ENCODE assay signal across 8 cellular contexts in genomic region chr3:127822166-127822835, GRCh38. TPM values are rescaled to one million over a fixed set of nuclear protein-coding genes. Genes with fewer than 3 reads are reported as not detected.
DNase-seq lines count a peak whose midpoint lies in the region; ATAC-seq and TF ChIP-seq lines count a peak whose summit lies in the region.

TSS of gene MGLL (minus strand) at chr3:127822515. CDS start at chr3:127822318, 197 bp downstream.

- TF ChIP-seq RAD21 in IMR-90 (IDR thresholded peaks at IDR 0.05; ENCODE audit: low read length): peak; percentile 11; the same call in 1 of the 2 replicates

- peaks cover 7% of the 10 kb centered on the region for H3K9me1 ChIP-seq in IMR-90 (ENCODE audit: insufficient read depth, low read length)

- POLR2A ChIA-PET in IMR-90 (lab: Charles Lee; ENCODE audit: unreplicated experiment): no interaction called here

- H3K9me3 Mint-ChIP-seq in activated naive CD8-positive, alpha-beta T cell (ENCODE audit: low read depth): no peaks in the 10 kb centered on the region

- intact Hi-C loops in IMR-90 (cut with micrococcal nuclease): loop anchor here (5.0 kb wide), 1 partner anchor 85 kb away; no protein-coding TSS in a partner anchor

- H3K79me2 ChIP-seq in osteoblast (ENCODE audit: insufficient read depth, low read length): peaks cover 40% of the 10 kb centered on the region

- no peaks in the 10 kb centered on the region for H3K9me3 ChIP-seq in IMR-90 (ENCODE audit: control insufficient read depth, insufficient read depth, low read length)
- H3K9me3 ChIP-seq in cardiac muscle cell (ENCODE audit: low read depth): no peaks in the 10 kb centered on the region
- no peaks in the 10 kb centered on the region for H3K9me3 ChIP-seq in osteoblast (ENCODE audit: low read depth, low read length)

- H3K4me2 ChIP-seq in IMR-90 (ENCODE audit: low read depth, low read length): peak within 1 kb of the TSS; percentile 88
- H3K4me2 ChIP-seq in osteoblast (ENCODE audit: insufficient read depth, low read length): peak within 1 kb of the TSS; percentile 91

- TF ChIP-seq POLR2A in IMR-90 (IDR thresholded peaks at IDR 0.05; ENCODE audit: low read depth, low read length): no peak; the same call in 1 of the 2 replicates

- CTCF ChIA-PET in IMR-90 (lab: Yijun Ruan, JAX): interaction anchor here (0.8 to 1.8 kb wide), 4 partner anchors 31 to 139 kb away, joined by 3 to 6 read pairs (median 4); no protein-coding TSS in a partner anchor

- no peaks in the 10 kb centered on the region for H3K27me3 ChIP-seq in IMR-90 (ENCODE audit: control insufficient read depth, insufficient read depth, low read length)
- peaks cover 59% of the 10 kb centered on the region for H3K27me3 ChIP-seq in cardiac muscle cell
- no peaks in the 10 kb centered on the region for H3K27me3 ChIP-seq in osteoblast (ENCODE audit: insufficient read depth, low read length)

- DNase-seq in 8988T (peak; percentile 62), GM12865 (ENCODE audit: low read depth) (no peak), IMR-90 (peak; percentile 50), cardiac muscle cell (ENCODE audit: low read depth in 1 of 2, low spot score in 1 of 2) (peak; percentile 27 to 55), osteoblast (ENCODE audit: insufficient read length, low spot score, missing footprints) (peak; percentile 95), SKM-1 treated with dmso at 0.1 percent for 144 hours (lab: John Stamatoyannopoulos, UW; ENCODE audit: unreplicated experiment) (no peak), NCI-H128 (lab: John Stamatoyannopoulos, UW; ENCODE audit: unreplicated experiment) (no peak)

- H3K27ac ChIP-seq in IMR-90 (ENCODE audit: insufficient read depth, low read length) (peak within 1 kb of the TSS; percentile 91), cardiac muscle cell (no peak within 1 kb of the TSS), osteoblast (ENCODE audit: low read depth, low read length) (peak within 1 kb of the TSS; percentile 51)

- peak within 1 kb of the TSS; percentile 99 for H2AK5ac ChIP-seq in IMR-90 (ENCODE audit: low read depth, low read length)

- H3K14ac ChIP-seq in IMR-90 (replicated peaks; ENCODE audit: low read depth, low read length): peak within 1 kb of the TSS; percentile 87

- no peaks in the 10 kb centered on the region for H3K36me3 Mint-ChIP-seq in activated naive CD8-positive, alpha-beta T cell

- H3K4me1 ChIP-seq in IMR-90 (ENCODE audit: control insufficient read depth, insufficient read depth, low read length) (peaks cover 20% of the 10 kb centered on the region), cardiac muscle cell (ENCODE audit: low read depth) (no peaks in the 10 kb centered on the region), osteoblast (ENCODE audit: insufficient read depth, low read length) (peaks cover 17% of the 10 kb centered on the region)

- H3K18ac ChIP-seq in IMR-90 (ENCODE audit: low read depth, low read length): peak within 1 kb of the TSS; percentile 93

- peak within 1 kb of the TSS; percentile 92 for H2BK5ac ChIP-seq in IMR-90 (ENCODE audit: low read depth, low read length, poor library complexity, severe bottlenecking)

- no peak within 1 kb of the TSS for H3K27ac Mint-ChIP-seq in activated naive CD8-positive, alpha-beta T cell

- H3K56ac ChIP-seq in IMR-90 (ENCODE audit: extremely low read depth, insufficient read depth, low read length): peak within 1 kb of the TSS; percentile 84

- peaks cover 33% of the 10 kb centered on the region for H3K27me3 Mint-ChIP-seq in activated naive CD8-positive, alpha-beta T cell

- H2AFZ ChIP-seq in IMR-90 (replicated peaks; ENCODE audit: low read length, poor library complexity) (peak within 1 kb of the TSS; percentile 94), osteoblast (ENCODE audit: low read length) (peak within 1 kb of the TSS; percentile 92)

- peaks cover 14 to 49% of the 10 kb centered on the region in 2 experiments; a peak in 3 of 4 replicates for H3K79me1 ChIP-seq in IMR-90 (ENCODE audit: low read depth in 1 of 2, low read length in 2 of 2)

- dilution Hi-C loops in IMR-90 (cut with HindIII; ENCODE audit: low sequenced_read_pairs, unreplicated experiment): no loop called here

- peak within 1 kb of the TSS; percentile 87 for H3K4me3 Mint-ChIP-seq in activated naive CD8-positive, alpha-beta T cell

- ATAC-seq in IMR-90 (ENCODE audit: low read depth): peak; percentile 49

- peak within 1 kb of the TSS; percentile 88 for H3K9ac ChIP-seq in IMR-90 (ENCODE audit: low read depth, low read length)

- peak within 1 kb of the TSS; percentile 94 for H3K23ac ChIP-seq in IMR-90 (ENCODE audit: low read depth, low read length)

- TF ChIP-seq CTCF in GM12865 (IDR thresholded peaks at IDR 0.05; ENCODE audit: insufficient read depth, low read depth, low read length, missing control alignments) (no peak), IMR-90 (conservative IDR thresholded peaks at IDR 0.05; ENCODE audit: low read depth, low read length) (no peak), cardiac muscle cell (IDR thresholded peaks at IDR 0.05; ENCODE audit: low read depth, low read length) (no peak), osteoblast (IDR thresholded peaks at IDR 0.05; ENCODE audit: extremely low read depth, low read depth, low read length) (no peak)

- peaks cover 9% of the 10 kb centered on the region for H3K4me1 Mint-ChIP-seq in activated naive CD8-positive, alpha-beta T cell (ENCODE audit: low read depth)

- peak within 1 kb of the TSS; percentile 87 to 99 for H4K8ac ChIP-seq in IMR-90 (ENCODE audit: low read depth in 2 of 2, low read length in 2 of 2)

- peak within 1 kb of the TSS; percentile 98 for H3K4me3 ChIP-seq in GM12865 (ENCODE audit: low read depth, low read length)
- H3K4me3 ChIP-seq in IMR-90 (ENCODE audit: insufficient read depth, low read depth, low read length): peak within 1 kb of the TSS; percentile 95
- peak within 1 kb of the TSS; percentile 54 for H3K4me3 ChIP-seq in cardiac muscle cell
- peak within 1 kb of the TSS; percentile 92 for H3K4me3 ChIP-seq in osteoblast (ENCODE audit: insufficient read depth, low read length)

- peak within 1 kb of the TSS; percentile 89 for H2BK120ac ChIP-seq in IMR-90 (ENCODE audit: low read depth, low read length)

- peak within 1 kb of the TSS; percentile 97 for H4K91ac ChIP-seq in IMR-90 (ENCODE audit: insufficient read depth, low read depth, low read length)

- H2AK9ac ChIP-seq in IMR-90 (replicated peaks; ENCODE audit: low read depth, low read length, poor library complexity): peak within 1 kb of the TSS; percentile 96

- no TSS peak for BruUV-seq in IMR-90 (replicated peaks; lab: Mats Ljungman, UMichigan)

- peak within 1 kb of the TSS; percentile 97 for H3K4ac ChIP-seq in IMR-90 (ENCODE audit: low read depth, low read length)

- H2BK15ac ChIP-seq in IMR-90 (ENCODE audit: low read depth, low read length): peak within 1 kb of the TSS; percentile 99; the same call in 2 of the 3 replicates

- peak within 1 kb of the TSS; percentile 86 for H2BK20ac ChIP-seq in IMR-90 (ENCODE audit: low read depth, low read length)

- H3K36me3 ChIP-seq in IMR-90 (ENCODE audit: control insufficient read depth, insufficient read depth, low read length) (peaks cover 3% of the 10 kb centered on the region; the same call in 1 of the 2 replicates), cardiac muscle cell (no peaks in the 10 kb centered on the region), osteoblast (ENCODE audit: insufficient read depth, low read length) (peaks cover 10% of the 10 kb centered on the region)

- in situ Hi-C loops in IMR-90 (cut with MboI; ENCODE audit: low sequenced_read_pairs): no loop called here

- H4K5ac ChIP-seq in IMR-90 (ENCODE audit: low read depth, low read length): peak within 1 kb of the TSS; percentile 89

- no peaks in the 10 kb centered on the region for H4K20me1 ChIP-seq in IMR-90 (ENCODE audit: insufficient read depth, low read length)
- H4K20me1 ChIP-seq in osteoblast (ENCODE audit: insufficient read depth, low read length): no peaks in the 10 kb centered on the region

- no CpG with 5 or more reads among the region's 35 CpGs for WGBS in IMR-90 (ENCODE audit: extremely low coverage in 2 of 2, insufficient read length in 1 of 2), 2 experiments

TF ChIP-seq in IMR-90, 13 proteins besides CTCF, POLR2A, EP300 and RAD21:
- TF ChIP-seq ELK1 (IDR thresholded peaks at IDR 0.05; ENCODE audit: borderline replicate concordance, low read depth, low read length) (no peak), BHLHE40 (IDR thresholded peaks at IDR 0.05; ENCODE audit: low read depth, low read length) (no peak), MAZ (IDR thresholded peaks at IDR 0.05; ENCODE audit: borderline replicate concordance, low read depth, low read length) (peak; percentile 38; the same call in 1 of the 2 replicates), USF2 (IDR thresholded peaks at IDR 0.05; ENCODE audit: low read depth, low read length) (no peak)

RNA-seq across cellular contexts. Expression of gene MGLL, which starts in this region (rescaled TPM):
- total RNA-seq in IMR-90 (2012; rRNA removed): 23.6 and 23.7 TPM in 2 replicates
- polyA plus RNA-seq in IMR-90 (2012; rRNA removed): 59.9 and 60.6 TPM in 2 replicates
- 33.0 and 76.1 TPM in 2 replicates for polyA plus RNA-seq in IMR-90 (2012; cell fraction: cytosol; rRNA removed)
- 37.3 and 45.7 TPM in 2 replicates for polyA plus RNA-seq in IMR-90 (2012; cell fraction: nucleus; rRNA removed; ENCODE audit: low replicate concordance)
- 1.0 and 1.1 TPM in 2 replicates for total RNA-seq in cardiac muscle cell
- polyA plus RNA-seq in cardiac muscle cell: 1.0 and 4.5 TPM in 2 replicates
- total RNA-seq in osteoblast: 10.6 and 18.1 TPM in 2 replicates

Comparison
In these comparisons a context has a peak if more than half of its experiments do, and no peak if none do; other contexts are left out.
1. DNase-seq: peak in 8988T (single experiment), IMR-90 (single experiment), cardiac muscle cell (2 of 2) and osteoblast (single experiment); none in GM12865 (single experiment), SKM-1 treated with dmso at 0.1 percent for 144 hours (single experiment) and NCI-H128 (single experiment).
2. Peak in every context shown above with its lines, with median percentiles within 50 percentile points of each other: H3K4me3 ChIP-seq.